Comparison of ENCODE assay signal across 8 cellular contexts in the genomic region with DNA sequence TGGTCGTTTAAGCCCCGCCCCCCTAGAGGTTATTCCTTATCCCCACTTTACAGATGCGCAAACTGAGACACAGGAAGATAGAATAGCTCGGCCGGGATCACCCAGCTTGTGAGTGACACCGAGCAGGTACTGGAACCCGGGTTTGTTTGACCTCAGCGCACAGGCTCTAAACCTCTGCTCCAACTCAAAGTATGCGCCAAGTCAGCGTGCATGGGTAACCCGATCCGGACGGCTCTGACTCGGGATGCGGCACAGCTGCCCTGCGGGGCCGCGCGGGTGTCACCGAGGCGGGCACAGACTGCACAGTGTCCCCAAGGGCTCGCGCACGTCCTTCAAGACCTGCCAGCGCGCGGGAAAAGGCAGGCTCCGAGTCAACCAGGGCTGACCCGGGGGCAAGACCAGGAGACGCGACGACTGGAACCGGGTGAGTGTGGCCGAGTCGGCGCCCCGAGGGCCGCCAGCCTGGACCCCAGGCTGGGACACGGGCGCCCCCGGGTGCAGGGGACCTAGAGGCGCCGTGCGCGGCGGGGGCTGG.
DNase-seq lines count a peak whose midpoint lies in the region; ATAC-seq lines count a peak whose summit lies in the region.

No MANE protein-coding gene starts in this region.

- ATAC-seq in GM21723 (IDR thresholded peaks at IDR 0.05; ENCODE audit: unreplicated experiment), result no peak
- ATAC-seq in GM19397 (IDR thresholded peaks at IDR 0.05; ENCODE audit: unreplicated experiment), result no peak

- peak; percentile 34 to 92 (median 89) for DNase-seq in NCI-H1417 (lab: John Stamatoyannopoulos, UW)
- no peak for DNase-seq in NCI-H1417 treated with DMSO at 0.1 percent for 48 hours (lab: John Stamatoyannopoulos, UW)
- DNase-seq in activated CD4-positive, alpha-beta T cell treated with anti-CD3 and anti-CD28 coated beads for 48 hours, result peak; percentile 36
- peak; percentile 7 for DNase-seq in germinal center (ENCODE audit: low spot score)
- DNase-seq in stimulated activated CD4-positive, alpha-beta T cell treated with anti-CD3 and anti-CD28 coated beads, Interleukin-12 subunit alpha, Interleukin-12 subunit beta, amount 100 ng/mL, for 4 hours, result peak; percentile 16
- no peak for DNase-seq in amniotic stem cell (lab: John Stamatoyannopoulos, UW)

Comparison
In these comparisons a context has a peak if more than half of its experiments do, and no peak if none do; other contexts are left out.
1. DNase-seq: peak in NCI-H1417 (3 of 3), activated CD4-positive, alpha-beta T cell treated with anti-CD3 and anti-CD28 coated beads for 48 hours (single experiment), germinal center (single experiment) and stimulated activated CD4-positive, alpha-beta T cell treated with anti-CD3 and anti-CD28 coated beads, Interleukin-12 subunit alpha, Interleukin-12 subunit beta, amount 100 ng/mL, for 4 hours (single experiment); none in NCI-H1417 treated with DMSO at 0.1 percent for 48 hours (single experiment) and amniotic stem cell (single experiment).